Comparison of ENCODE assay signal across 35 cellular contexts in genomic region chr16:31819948-31820347, GRCh38.
"Had no signal": no experiment of that assay in that cellular context is flagged by ENCODE, and none has a peak within 500 bp of the region (broad histone marks: within the 10 kb centered on the region; RNA-seq: fewer than 3 reads in every experiment).

No MANE protein-coding gene starts in this region.

- H3K36me3 ChIP-seq: MG63 had no signal

- H3K4me3 ChIP-seq: MG63 had no signal

- H3K4me2 ChIP-seq: KMS-11 had no signal

- DNase-seq: Karpas-422, Kasumi-1, KG1, MG63, MM.1S, MV-4-11, NCI-H1048, NCI-H1092, NCI-H1092 treated with DMSO at 0.1 percent for 48 hours, NCI-H1105, NCI-H1105 treated with DMSO at 0.1 percent for 48 hours, NCI-H1417, NCI-H1417 treated with DMSO at 0.1 percent for 48 hours, NCI-H1436, NCI-H1436 treated with DMSO at 0.1 percent for 48 hours, NCI-H146, NCI-H1694, NCI-H1694 treated with DMSO at 0.1 percent for 48 hours, NCI-H187, NCI-H187 treated with DMSO at 0.1 percent for 48 hours, NCI-H1930, NCI-H2029, NCI-H2029 treated with DMSO at 0.1 percent for 48 hours, NCI-H2081, NCI-H2081 treated with DMSO at 0.1 percent for 48 hours, NCI-H2107, NCI-H2171, NCI-H2171 treated with DMSO at 0.1 percent for 48 hours, NCI-H2227 treated with DMSO at 0.1 percent for 48 hours, NCI-H226, NCI-H345, NCI-H446, NCI-H446 treated with DMSO at 0.1 percent for 48 hours, NCI-H510A had no signal

- H3K9ac ChIP-seq: KMS-11 had no signal

- H3K27me3 ChIP-seq: MG63 had no signal

- H3K27ac ChIP-seq: KMS-11 had no signal
